26 cellular contexts compared by ENCODE assay signal in the genomic region with DNA sequence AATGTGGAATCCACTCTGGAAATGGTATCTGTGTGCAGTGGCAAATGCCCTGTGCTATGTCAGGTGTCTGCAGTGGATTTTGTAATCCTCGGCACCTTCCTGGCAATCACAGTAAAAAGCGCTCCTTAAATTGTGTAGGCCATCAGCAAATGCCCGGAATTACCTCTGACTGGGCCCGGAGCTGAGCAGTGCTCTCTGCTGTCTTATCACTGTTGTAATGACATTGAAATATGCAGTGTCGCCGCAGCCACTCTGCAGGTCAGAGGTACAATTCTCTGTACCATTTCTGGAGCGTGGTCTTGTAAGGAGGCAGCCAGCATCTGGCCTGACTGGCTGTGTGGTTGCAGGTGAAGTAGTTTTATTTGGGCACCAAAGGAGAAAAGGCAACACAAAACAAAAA.
"Had no signal": no experiment of that assay in that cellular context is flagged by ENCODE, and none has a peak within 500 bp of the region (broad histone marks: within the 10 kb centered on the region; RNA-seq: fewer than 3 reads in every experiment).

No MANE protein-coding gene starts in this region.

- DNase-seq: activated B cell treated with CpG ODN at 0.5 μM for 24 hours; activated CD4-positive, alpha-beta T cell treated with anti-CD3 and anti-CD28 coated beads for 1 hour; activated CD4-positive, alpha-beta T cell treated with anti-CD3 and anti-CD28 coated beads, Interleukin-2, amount 10 ng/mL, durations not matched to agents 24 days and 14 days; activated CD4-positive, alpha-beta T cell treated with anti-CD3 and anti-CD28 coated beads, Interleukin-2, amount 50 U/mL, for 48 hours; activated CD8-positive, alpha-beta memory T cell treated with anti-CD3 and anti-CD28 coated beads, Interleukin-2, amount 10 ng/mL, durations not matched to agents 7 days and 5 days; activated effector memory CD4-positive, alpha-beta T cell treated with anti-CD3 and anti-CD28 coated beads, Interleukin-2, amount 50 U/mL, for 16 hours; activated naive CD4-positive, alpha-beta T cell treated with Interleukin-2 at 50 U/mL for 16 hours; activated naive CD8-positive, alpha-beta T cell treated with anti-CD3 and anti-CD28 coated beads, Interleukin-2, amount 50 U/mL, for 24 hours; activated T-cell treated with anti-CD3 and anti-CD28 coated beads, Interleukin-2, amount 50 U/mL, for 4 hours; amniotic stem cell; NCI-H1092 treated with DMSO at 0.1 percent for 48 hours; NCI-H1417 treated with DMSO at 0.1 percent for 48 hours; NCI-H1694; NCI-H2029; NCI-H2107; NCI-H345; NCI-H510A; NCI-H526 treated with DMSO at 0.1 percent for 48 hours; NCI-H82; SJCRH30 had no signal

- H3K9me3 Mint-ChIP-seq: activated B cell treated with CpG ODN at 0.5 μM for 24 hours; activated CD4-positive, alpha-beta T cell treated with anti-CD3 and anti-CD28 coated beads, Interleukin-2, amount 10 ng/mL, durations not matched to agents 24 days and 14 days; activated naive CD4-positive, alpha-beta T cell treated with anti-CD3 and anti-CD28 coated beads, Interleukin-2, amount 50 U/mL, for 72 hours; activated naive CD8-positive, alpha-beta T cell treated with anti-CD3 and anti-CD28 coated beads, Interleukin-2, amount 50 U/mL, for 24 hours; activated T-cell treated with anti-CD3 and anti-CD28 coated beads, Interleukin-2, amount 50 U/mL, for 4 hours; T-helper 1 cell treated with Interleukin-12 subunit alpha and Interleukin-12 subunit beta and Interleukin-4 antibody, amounts not matched to agents 30 μg/mL and 1 μg/mL, for 36 hours had no signal

- H3K9ac ChIP-seq: KMS-11 had no signal

- H3K27me3 ChIP-seq: ascending aorta had no signal

- H3K9me3 ChIP-seq: ascending aorta, SJCRH30 had no signal

- H3K4me2 ChIP-seq: KMS-11 had no signal

- H3K4me3 ChIP-seq: ascending aorta, SJCRH30 had no signal

- H3K4me1 ChIP-seq: ascending aorta, SJCRH30 had no signal

- H3K4me1 Mint-ChIP-seq: activated B cell treated with CpG ODN at 0.5 μM for 24 hours; activated CD4-positive, alpha-beta T cell treated with anti-CD3 and anti-CD28 coated beads, Interleukin-2, amount 10 ng/mL, durations not matched to agents 24 days and 14 days; activated CD8-positive, alpha-beta memory T cell treated with anti-CD3 and anti-CD28 coated beads, Interleukin-2, amount 10 ng/mL, durations not matched to agents 7 days and 5 days; activated naive CD8-positive, alpha-beta T cell treated with anti-CD3 and anti-CD28 coated beads, Interleukin-2, amount 50 U/mL, for 24 hours had no signal

- H3K27ac ChIP-seq: ascending aorta, KMS-11, SJCRH30 had no signal

- H3K4me3 Mint-ChIP-seq: activated B cell treated with CpG ODN at 0.5 μM for 24 hours; activated CD4-positive, alpha-beta T cell treated with anti-CD3 and anti-CD28 coated beads, Interleukin-2, amount 10 ng/mL, durations not matched to agents 24 days and 14 days; activated CD8-positive, alpha-beta memory T cell treated with anti-CD3 and anti-CD28 coated beads, Interleukin-2, amount 10 ng/mL, durations not matched to agents 7 days and 5 days; activated naive CD8-positive, alpha-beta T cell treated with anti-CD3 and anti-CD28 coated beads, Interleukin-2, amount 50 U/mL, for 24 hours; activated T-cell treated with anti-CD3 and anti-CD28 coated beads, Interleukin-2, amount 50 U/mL, for 4 hours; T-helper 1 cell treated with Interleukin-12 subunit alpha and Interleukin-12 subunit beta and Interleukin-4 antibody, amounts not matched to agents 30 μg/mL and 1 μg/mL, for 36 hours had no signal

- ATAC-seq: activated CD8-positive, alpha-beta memory T cell treated with anti-CD3 and anti-CD28 coated beads, Interleukin-2, amount 10 ng/mL, durations not matched to agents 7 days and 5 days; activated naive CD4-positive, alpha-beta T cell treated with anti-CD3 and anti-CD28 coated beads, Interleukin-2, amount 50 U/mL, for 72 hours; activated naive CD8-positive, alpha-beta T cell treated with anti-CD3 and anti-CD28 coated beads, Interleukin-2, amount 50 U/mL, for 24 hours; activated T-cell treated with anti-CD3 and anti-CD28 coated beads, Interleukin-2, amount 50 U/mL, for 4 hours; Right ventricle myocardium inferior had no signal

- H3K27ac Mint-ChIP-seq: activated B cell treated with CpG ODN at 0.5 μM for 24 hours; activated CD4-positive, alpha-beta T cell treated with anti-CD3 and anti-CD28 coated beads, Interleukin-2, amount 10 ng/mL, durations not matched to agents 24 days and 14 days; activated CD8-positive, alpha-beta memory T cell treated with anti-CD3 and anti-CD28 coated beads, Interleukin-2, amount 10 ng/mL, durations not matched to agents 7 days and 5 days; activated naive CD4-positive, alpha-beta T cell treated with anti-CD3 and anti-CD28 coated beads, Interleukin-2, amount 50 U/mL, for 72 hours; activated naive CD8-positive, alpha-beta T cell treated with anti-CD3 and anti-CD28 coated beads, Interleukin-2, amount 50 U/mL, for 24 hours; T-helper 1 cell treated with Interleukin-12 subunit alpha and Interleukin-12 subunit beta and Interleukin-4 antibody, amounts not matched to agents 30 μg/mL and 1 μg/mL, for 36 hours had no signal

- H3K36me3 ChIP-seq: ascending aorta, SJCRH30 had no signal

- H3K36me3 Mint-ChIP-seq: activated CD8-positive, alpha-beta memory T cell treated with anti-CD3 and anti-CD28 coated beads, Interleukin-2, amount 10 ng/mL, durations not matched to agents 7 days and 5 days; brain had no signal
